10 cellular contexts compared by ENCODE assay signal in the genomic region with DNA sequence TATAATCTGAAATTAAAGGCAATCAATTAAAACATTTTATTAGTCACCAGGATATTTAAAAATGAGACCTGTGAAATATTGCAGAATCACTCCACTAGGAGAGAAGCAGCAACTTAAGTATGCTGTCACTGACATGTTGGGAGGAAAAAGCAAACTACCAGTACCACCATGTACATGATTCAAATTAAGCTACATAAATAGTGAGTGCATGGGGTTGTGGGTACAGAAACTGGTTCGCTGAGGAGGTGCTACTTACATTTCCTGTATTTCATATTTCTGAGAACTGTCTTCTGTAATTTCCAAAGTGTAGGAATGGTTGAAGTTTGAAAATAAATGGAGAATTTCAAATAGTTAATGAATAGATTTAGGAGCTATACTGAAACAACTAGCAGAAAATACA. TPM values are rescaled to one million over a fixed set of nuclear protein-coding genes. Genes with fewer than 3 reads are reported as not detected.
DNase-seq lines count a peak whose midpoint lies in the region; ATAC-seq and TF ChIP-seq lines count a peak whose summit lies in the region.
"Had no signal": no experiment of that assay in that cellular context is flagged by ENCODE, and none has a peak within 500 bp of the region (broad histone marks: within the 10 kb centered on the region; RNA-seq: fewer than 3 reads in every experiment).

No MANE protein-coding gene starts in this region.

- H3K4me3 ChIP-seq in Peyer's patch (peak overlapping the region in 1 of 4 donors; percentile 91), esophagus muscularis mucosa (peak overlapping the region in 1 of 4 donors; percentile 92)

- H3K36me3 ChIP-seq in Peyer's patch (no peaks in the 10 kb centered on the region), esophagus muscularis mucosa (no peaks in the 10 kb centered on the region)

- H3K27me3 ChIP-seq in Peyer's patch = no peaks in the 10 kb centered on the region
- no peaks in the 10 kb centered on the region for H3K27me3 ChIP-seq in esophagus muscularis mucosa

- TF ChIP-seq EP300 in esophagus muscularis mucosa (IDR thresholded peaks at IDR 0.05) = no peak

- intact Hi-C loops in esophagus muscularis mucosa (cut with DNase I) = loop anchor here (10.0 kb wide), 1 partner anchor 694 kb away; no protein-coding TSS in a partner anchor

- peak; percentile 9 for ATAC-seq in stimulated activated naive CD8-positive, alpha-beta T cell treated with anti-CD3 and anti-CD28 coated beads, Interleukin-15, Interleukin-2, amounts not matched to agents 100 U/mL and 50 U/mL, for 24 hours
- ATAC-seq in GM18519 (IDR thresholded peaks at IDR 0.05; ENCODE audit: low FRiP score, unreplicated experiment) = no peak
- ATAC-seq in HG03196 (IDR thresholded peaks at IDR 0.05; ENCODE audit: unreplicated experiment) = no peak
- no peak for ATAC-seq in GM21529 (IDR thresholded peaks at IDR 0.05; ENCODE audit: unreplicated experiment)

- TF ChIP-seq CTCF in Peyer's patch (IDR thresholded peaks at IDR 0.05) (no peak), esophagus muscularis mucosa (IDR thresholded peaks at IDR 0.05) (no peak)

- TF ChIP-seq POLR2A in Peyer's patch (IDR thresholded peaks at IDR 0.05) (no peak), esophagus muscularis mucosa (IDR thresholded peaks at IDR 0.05; ENCODE audit: low read depth) (no peak)

- H3K9me3 ChIP-seq in Peyer's patch = no peaks in the 10 kb centered on the region
- H3K9me3 ChIP-seq in esophagus muscularis mucosa = no peaks in the 10 kb centered on the region

- WGBS in esophagus muscularis mucosa = 42% methylated on average over 1 of the region's 1 CpG

- H3K27ac ChIP-seq in Peyer's patch (peak overlapping the region; percentile 99 to 100 (median 100)), esophagus muscularis mucosa (replicated peaks in 1 of 4) (peak overlapping the region; percentile 99 to 100 (median 100))

- peaks cover 0 to 27% (median 0%) of the 10 kb centered on the region in 4 donors for H3K4me1 ChIP-seq in Peyer's patch
- H3K4me1 ChIP-seq in esophagus muscularis mucosa = peaks cover 11 to 49% (median 46%) of the 10 kb centered on the region in 4 donors

- peak; percentile 56 for DNase-seq in DMS53 (lab: John Stamatoyannopoulos, UW)
- DNase-seq in DMS53 treated with DMSO at 0.1 percent for 48 hours (lab: John Stamatoyannopoulos, UW; ENCODE audit: unreplicated experiment) = no peak
- DNase-seq in Peyer's patch = no peak
- no peak for DNase-seq in esophagus muscularis mucosa (ENCODE audit: extremely low spot score)
- DNase-seq in stimulated activated naive CD8-positive, alpha-beta T cell treated with anti-CD3 and anti-CD28 coated beads, Interleukin-15, Interleukin-2, amounts not matched to agents 100 U/mL and 50 U/mL, for 24 hours = no peak
- DNase-seq: 8988T; activated CD4-positive, alpha-beta T cell treated with anti-CD3 and anti-CD28 coated beads for 4 hours had no signal

RNA-seq across cellular contexts. Expression of a gene that starts 7.9 kb away (rescaled TPM):
- 1 to 10 TPM; 1.9 to 5.0 (median 2.5) TPM for total RNA-seq in Peyer's patch
- total RNA-seq in esophagus muscularis mucosa = 1 to 10 TPM in 3 of 4 donors, under 1 TPM in 1; 0.42 to 2.8 (median 2.5) TPM
